8 cellular contexts compared by ENCODE assay signal in the genomic region with DNA sequence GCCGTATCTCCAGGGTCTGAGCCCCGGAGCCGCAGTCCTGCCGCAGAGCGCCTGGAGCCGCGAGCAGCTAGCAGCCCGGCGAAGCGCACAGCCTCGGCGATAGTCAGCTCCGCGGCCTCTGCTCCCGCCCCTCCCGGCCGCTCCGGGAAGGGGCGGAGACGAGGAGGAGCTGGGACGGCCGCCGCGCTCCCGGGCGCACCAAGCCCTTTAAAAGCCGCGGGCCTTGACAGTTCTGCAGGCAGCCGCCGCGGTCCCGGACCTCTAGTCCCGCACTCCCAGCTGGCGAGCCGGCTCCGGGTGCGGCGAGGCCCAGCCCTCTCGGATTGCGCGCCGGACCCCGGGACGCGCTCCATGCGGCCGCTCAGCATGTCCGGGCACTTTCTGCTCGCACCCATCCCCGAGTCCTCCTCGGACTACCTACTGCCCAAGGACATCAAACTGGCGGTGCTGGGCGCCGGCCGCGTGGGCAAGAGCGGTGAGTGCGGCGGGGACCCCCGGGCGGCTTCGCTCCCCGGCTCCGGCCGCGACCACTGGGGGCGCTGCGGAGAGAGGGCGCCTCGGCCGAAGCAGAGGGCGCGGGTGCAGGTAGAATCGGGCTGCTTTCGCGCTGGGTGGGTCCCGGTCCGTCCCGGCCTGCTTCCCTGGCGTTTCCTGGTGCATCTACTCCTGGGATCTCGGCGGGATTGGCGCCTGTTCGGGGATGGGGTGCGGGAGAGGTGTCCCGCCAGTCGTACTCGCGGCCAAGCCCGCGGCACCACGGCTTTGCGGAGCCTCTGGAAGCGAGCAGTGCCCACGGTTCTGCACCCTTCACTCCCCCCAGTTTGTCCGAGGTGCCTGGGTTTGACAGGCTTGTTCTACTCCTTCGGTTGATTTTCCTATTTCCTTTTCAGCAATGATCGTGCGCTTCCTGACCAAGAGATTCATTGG. TPM values are rescaled to one million over a fixed set of nuclear protein-coding genes. Genes with fewer than 3 reads are reported as not detected.
DNase-seq lines count a peak whose midpoint lies in the region; ATAC-seq and TF ChIP-seq lines count a peak whose summit lies in the region.

TSS of gene RASL11A (plus strand) at position 237 of the 927 bp plus-strand sequence. CDS start at position 352, 115 bp downstream.

- H3K27ac ChIP-seq in A673 (ENCODE audit: low read depth, low read length, poor library complexity, severe bottlenecking) (no peak within 1 kb of the TSS), coronary artery (peak within 1 kb of the TSS; percentile 90 to 99)

- ATAC-seq in GM18508 (IDR thresholded peaks at IDR 0.05; ENCODE audit: insufficient read depth, unreplicated experiment) (peak; percentile 52), HG02970 (IDR thresholded peaks at IDR 0.05; ENCODE audit: low FRiP score, unreplicated experiment) (peak; percentile 74)

- H3K4me1 ChIP-seq in A673 (ENCODE audit: insufficient read depth, low read length, poor library complexity, severe bottlenecking): peaks cover 4% of the 10 kb centered on the region

- H3K4me3 ChIP-seq in A673 (ENCODE audit: low read depth, low read length, poor library complexity, severe bottlenecking) (peak within 1 kb of the TSS; percentile 89), coronary artery (peak within 1 kb of the TSS; percentile 100)

- H3K36me3 Mint-ChIP-seq in activated CD4-positive, alpha-beta T cell treated with anti-CD3 and anti-CD28 coated beads, Interleukin-2, amount 10 ng/mL, durations not matched to agents 24 days and 14 days (ENCODE audit: low read depth): no peaks in the 10 kb centered on the region

- DNase-seq in A673 (ENCODE audit: low spot score): peak; percentile 77
- peak; percentile 40 for DNase-seq in NCI-H226
- peak; percentile 93 for DNase-seq in activated CD4-positive, alpha-beta T cell treated with anti-CD3 and anti-CD28 coated beads, Interleukin-2, amount 10 ng/mL, durations not matched to agents 24 days and 14 days
- DNase-seq in coronary artery (ENCODE audit: low spot score): peak; percentile 92
- peak; percentile 94 for DNase-seq in left kidney (ENCODE audit: low read depth, low spot score)
- DNase-seq in stimulated activated CD4-positive, alpha-beta T cell treated with anti-CD3 and anti-CD28 coated beads, Interleukin-2, amount 100 ng/mL, for 24 hours: peak; percentile 78 to 80

- intact Hi-C loops in A673 (cut with micrococcal nuclease; ENCODE audit: unreplicated experiment): no loop called here
- intact Hi-C loops in activated CD4-positive, alpha-beta T cell treated with anti-CD3 and anti-CD28 coated beads, Interleukin-2, amount 10 ng/mL, durations not matched to agents 24 days and 14 days (cut with micrococcal nuclease): loop anchor here (1.0 to 10.0 kb wide), 4 partner anchors 20 to 286 kb away; partner anchors contain the start of genes RPL21 and USP12

- peak within 1 kb of the TSS; percentile 90 for H3K4me3 Mint-ChIP-seq in activated CD4-positive, alpha-beta T cell treated with anti-CD3 and anti-CD28 coated beads, Interleukin-2, amount 10 ng/mL, durations not matched to agents 24 days and 14 days

- POLR2A ChIA-PET in A673 (lab: Charles Lee; ENCODE audit: low non-redundant PET): no interaction called here

- H3K27me3 ChIP-seq in A673 (replicated peaks; ENCODE audit: insufficient read depth, low read depth, low read length, poor library complexity): no peaks in the 10 kb centered on the region

- no peak within 1 kb of the TSS for H3K27ac Mint-ChIP-seq in activated CD4-positive, alpha-beta T cell treated with anti-CD3 and anti-CD28 coated beads, Interleukin-2, amount 10 ng/mL, durations not matched to agents 24 days and 14 days

- peaks cover 11% of the 10 kb centered on the region for H3K4me1 Mint-ChIP-seq in activated CD4-positive, alpha-beta T cell treated with anti-CD3 and anti-CD28 coated beads, Interleukin-2, amount 10 ng/mL, durations not matched to agents 24 days and 14 days

- TF ChIP-seq CTCF in A673 (conservative IDR thresholded peaks at IDR 0.05; ENCODE audit: low read depth, low read length) (peak; percentile 78), coronary artery (IDR thresholded peaks at IDR 0.05) (peak; percentile 98)

- no peaks in the 10 kb centered on the region for H3K9me3 ChIP-seq in A673 (ENCODE audit: low read depth, low read length, poor library complexity, severe bottlenecking)

- H3K27me3 Mint-ChIP-seq in activated CD4-positive, alpha-beta T cell treated with anti-CD3 and anti-CD28 coated beads, Interleukin-2, amount 10 ng/mL, durations not matched to agents 24 days and 14 days: peaks cover 35% of the 10 kb centered on the region

- BruUV-seq in A673 (replicated peaks; lab: Mats Ljungman, UMichigan): no TSS peak

- H3K36me3 ChIP-seq in A673 (ENCODE audit: insufficient read depth, low read length, poor library complexity, severe bottlenecking): no peaks in the 10 kb centered on the region

- H3K9me3 Mint-ChIP-seq in activated CD4-positive, alpha-beta T cell treated with anti-CD3 and anti-CD28 coated beads, Interleukin-2, amount 10 ng/mL, durations not matched to agents 24 days and 14 days: no peaks in the 10 kb centered on the region

- CTCF ChIA-PET in A673 (lab: Charles Lee): interaction anchor here (0.5 to 1.0 kb wide), 2 partner anchors 9 to 276 kb away, joined by 3 to 7 read pairs; no protein-coding TSS in a partner anchor

RNA-seq across cellular contexts. Expression of gene RASL11A, which starts in this region (rescaled TPM):
- 0.85 and 1.1 TPM in 2 replicates for total RNA-seq in A673 (2021)
- total RNA-seq in activated CD4-positive, alpha-beta T cell treated with anti-CD3 and anti-CD28 coated beads, Interleukin-2, amount 10 ng/mL, durations not matched to agents 24 days and 14 days: 1.8 and 2.8 TPM in 2 replicates

Comparison
In these comparisons a context has a peak if more than half of its experiments do, and no peak if none do; other contexts are left out.
1. DNase-seq: peak in every context shown above with its lines; median percentile 94 in left kidney; 93 in activated CD4-positive, alpha-beta T cell treated with anti-CD3 and anti-CD28 coated beads, Interleukin-2, amount 10 ng/mL, durations not matched to agents 24 days and 14 days; 92 in coronary artery; 79 in stimulated activated CD4-positive, alpha-beta T cell treated with anti-CD3 and anti-CD28 coated beads, Interleukin-2, amount 100 ng/mL, for 24 hours; 77 in A673; 40 in NCI-H226.